In genomic region chr11:58292017-58292416, GRCh38 we compare ENCODE assay signal across 21 cellular contexts. TPM values are rescaled to one million over a fixed set of nuclear protein-coding genes. Genes with fewer than 3 reads are reported as not detected.
DNase-seq lines count a peak whose midpoint lies in the region; ATAC-seq, FAIRE-seq and TF ChIP-seq lines count a peak whose summit lies in the region.
"Had no signal": no experiment of that assay in that cellular context is flagged by ENCODE, and none has a peak within 500 bp of the region (broad histone marks: within the 10 kb centered on the region; RNA-seq: fewer than 3 reads in every experiment).

No MANE protein-coding gene starts in this region.

- H2BK12ac ChIP-seq in neuronal stem cell (ENCODE audit: low read length), result no peak overlapping the region

- no peak overlapping the region for H3K18ac ChIP-seq in IMR-90 (ENCODE audit: low read depth, low read length)
- peak overlapping the region; percentile 2 for H3K18ac ChIP-seq in neuronal stem cell (ENCODE audit: low read length)

- no peak overlapping the region for H3K14ac ChIP-seq in IMR-90 (replicated peaks; ENCODE audit: low read depth, low read length)
- no peak overlapping the region for H3K14ac ChIP-seq in neuronal stem cell (ENCODE audit: low read length)

- H3K27ac Mint-ChIP-seq in astrocyte (ENCODE audit: unreplicated experiment), result no peak overlapping the region
- H3K27ac Mint-ChIP-seq: CD8-positive, alpha-beta T cell; GM23338; HFFc6 had no signal

- H4K91ac ChIP-seq in IMR-90 (ENCODE audit: insufficient read depth, low read depth, low read length), result no peak overlapping the region; the same call in 1 of the 2 replicates
- H4K91ac ChIP-seq in neuronal stem cell (ENCODE audit: low read depth, low read length, poor library complexity), result no peak overlapping the region

- H3K27ac ChIP-seq in IMR-90 (ENCODE audit: insufficient read depth, low read length), result no peak overlapping the region
- H3K27ac ChIP-seq in astrocyte (ENCODE audit: low read depth, low read length), result no peak overlapping the region
- no peak overlapping the region for H3K27ac ChIP-seq in neuronal stem cell (replicated peaks; ENCODE audit: low read length)
- no peak overlapping the region for H3K27ac ChIP-seq in RWPE1
- H3K27ac ChIP-seq in mammary epithelial cell (ENCODE audit: insufficient read depth, low read depth, low read length), result no peak overlapping the region

- no peaks in the 10 kb centered on the region for H3K9me1 ChIP-seq in IMR-90 (ENCODE audit: insufficient read depth, low read length)

- H3K79me2 ChIP-seq in astrocyte (ENCODE audit: insufficient read depth, low read length) (no peaks in the 10 kb centered on the region), mammary epithelial cell (ENCODE audit: insufficient read depth, low read length) (no peaks in the 10 kb centered on the region)

- WGBS in IMR-90 (ENCODE audit: extremely low coverage in 2 of 2, insufficient read length in 1 of 2), 2 experiments, result 88% methylated on average over 20 of the region's 21 CpGs; no CpG with 5 or more reads in 1 of the 2 experiments
- no CpG with 5 or more reads among the region's 21 CpGs for WGBS in neuronal stem cell (ENCODE audit: extremely low coverage in 2 of 2, insufficient read length in 2 of 2, insufficient replicate concordance in 1 of 2), 2 donors
- WGBS in mammary epithelial cell (ENCODE audit: low coverage, missing lambda C conversion rate), result 97% methylated on average over 9 of the region's 21 CpGs

- no peak for FAIRE-seq in astrocyte (lab: Jason Lieb, UNC)
- FAIRE-seq: G401.6, GM19239, H54 had no signal

- H2BK5ac ChIP-seq in IMR-90 (ENCODE audit: low read depth, low read length, poor library complexity, severe bottlenecking) (no peak overlapping the region), neuronal stem cell (ENCODE audit: low read length) (no peak overlapping the region)

- no peak for TF ChIP-seq POLR2A in IMR-90 (IDR thresholded peaks at IDR 0.05; ENCODE audit: low read depth, low read length)

- H3K4me1 ChIP-seq in IMR-90 (ENCODE audit: control insufficient read depth, insufficient read depth, low read length), result no peaks in the 10 kb centered on the region; the same call in 1 of the 2 replicates
- H3K4me1 ChIP-seq in astrocyte (ENCODE audit: insufficient read depth, low read length), result no peaks in the 10 kb centered on the region
- H3K4me1 ChIP-seq in neuronal stem cell (ENCODE audit: control insufficient read depth in 2 of 2, insufficient read depth in 1 of 2, low read depth in 1 of 2, low read length in 2 of 2), result no peaks in the 10 kb centered on the region
- no peaks in the 10 kb centered on the region for H3K4me1 ChIP-seq in mammary epithelial cell (ENCODE audit: insufficient read depth, low read length)
- H3K4me1 ChIP-seq: Caco-2, HAP-1 had no signal

- H4K5ac ChIP-seq in IMR-90 (ENCODE audit: low read depth, low read length), result no peak overlapping the region

- H3K23ac ChIP-seq in IMR-90 (ENCODE audit: low read depth, low read length) (no peak overlapping the region), neuronal stem cell (ENCODE audit: low read depth, low read length, poor library complexity) (no peak overlapping the region)

- H3K27me3 Mint-ChIP-seq in astrocyte (ENCODE audit: low read depth, unreplicated experiment), result no peaks in the 10 kb centered on the region

- H3K36me3 ChIP-seq in IMR-90 (ENCODE audit: control insufficient read depth, insufficient read depth, low read length) (no peaks in the 10 kb centered on the region), astrocyte (ENCODE audit: insufficient read depth, low read length) (no peaks in the 10 kb centered on the region), neuronal stem cell (replicated peaks in 1 of 2; ENCODE audit: control insufficient read depth in 2 of 2, insufficient read depth in 2 of 2, low read length in 2 of 2) (no peaks in the 10 kb centered on the region), mammary epithelial cell (ENCODE audit: insufficient read depth, low read length) (no peaks in the 10 kb centered on the region)
- H3K36me3 ChIP-seq: HAP-1 had no signal

- no peak overlapping the region for H2BK120ac ChIP-seq in IMR-90 (ENCODE audit: low read depth, low read length)
- no peak overlapping the region for H2BK120ac ChIP-seq in neuronal stem cell (ENCODE audit: low read depth, low read length)

- H2AK5ac ChIP-seq in IMR-90 (ENCODE audit: low read depth, low read length), result peak overlapping the region; percentile 33; the same call in 1 of the 2 replicates
- H2AK5ac ChIP-seq in neuronal stem cell (ENCODE audit: low read depth, low read length), result no peak overlapping the region

- no peaks in the 10 kb centered on the region for H3K36me3 Mint-ChIP-seq in astrocyte (ENCODE audit: low read depth, unreplicated experiment)
- H3K36me3 Mint-ChIP-seq: CD4-positive, CD25-positive, alpha-beta regulatory T cell; CD8-positive, alpha-beta T cell had no signal

- H4K8ac ChIP-seq in IMR-90 (ENCODE audit: low read depth in 2 of 2, low read length in 2 of 2) (no peak overlapping the region), neuronal stem cell (ENCODE audit: low read depth, low read length) (no peak overlapping the region)

- H3K56ac ChIP-seq in IMR-90 (ENCODE audit: extremely low read depth, insufficient read depth, low read length), result no peak overlapping the region

- no peak for ATAC-seq in IMR-90 (ENCODE audit: low read depth)
- ATAC-seq: CD8-positive, alpha-beta T cell; GM23338 had no signal

- POLR2A ChIA-PET in IMR-90 (lab: Charles Lee; ENCODE audit: unreplicated experiment), result no interaction called here
- POLR2A ChIA-PET in RWPE1 (lab: Yijun Ruan, JAX; ENCODE audit: low non-redundant PET), result no interaction called here

- H3K9ac ChIP-seq in IMR-90 (ENCODE audit: low read depth, low read length), result no peak overlapping the region
- H3K9ac ChIP-seq in astrocyte (ENCODE audit: low read length), result no peak overlapping the region
- H3K9ac ChIP-seq in neuronal stem cell (ENCODE audit: low read depth, low read length, poor library complexity), result peak overlapping the region; percentile 66
- H3K9ac ChIP-seq in mammary epithelial cell (ENCODE audit: insufficient read depth, low read length), result no peak overlapping the region

- BruUV-seq in IMR-90 (replicated peaks; lab: Mats Ljungman, UMichigan) (no TSS peak), mammary epithelial cell (replicated peaks; lab: Mats Ljungman, UMichigan) (no TSS peak)

- no peak for TF ChIP-seq CTCF in IMR-90 (conservative IDR thresholded peaks at IDR 0.05; ENCODE audit: low read depth, low read length)
- no peak for TF ChIP-seq CTCF in astrocyte (IDR thresholded peaks at IDR 0.05; ENCODE audit: insufficient read depth, low read depth, low read length)
- no peak for TF ChIP-seq CTCF in RWPE1 (conservative IDR thresholded peaks at IDR 0.05; ENCODE audit: low read depth)
- no peak for TF ChIP-seq CTCF in mammary epithelial cell (conservative IDR thresholded peaks at IDR 0.05 in 1 of 2, IDR thresholded peaks at IDR 0.05 in 1 of 2; ENCODE audit: extremely low read depth in 1 of 2, insufficient read depth in 1 of 2, low read depth in 1 of 2, low read length in 2 of 2)

- H3K4ac ChIP-seq in IMR-90 (ENCODE audit: low read depth, low read length), result no peak overlapping the region
- H3K4ac ChIP-seq in neuronal stem cell (ENCODE audit: low read length), result no peak overlapping the region

- H3K4me3 ChIP-seq in IMR-90 (ENCODE audit: insufficient read depth, low read depth, low read length), result no peak overlapping the region
- H3K4me3 ChIP-seq in astrocyte (ENCODE audit: insufficient read depth, low read depth, low read length), result no peak overlapping the region
- peak overlapping the region in 1 of 2 donors; percentile 27 for H3K4me3 ChIP-seq in neuronal stem cell (ENCODE audit: low read length in 2 of 2)
- H3K4me3 ChIP-seq in mammary epithelial cell (replicated peaks in 1 of 3; ENCODE audit: insufficient read depth in 1 of 3, low read depth in 2 of 3, low read length in 3 of 3), result no peak overlapping the region
- H3K4me3 ChIP-seq: GM23338, HAP-1 had no signal

- H3K9me3 Mint-ChIP-seq in astrocyte (ENCODE audit: unreplicated experiment), result no peaks in the 10 kb centered on the region
- H3K9me3 Mint-ChIP-seq: CD8-positive, alpha-beta T cell; HFFc6 had no signal

- CTCF ChIA-PET in IMR-90 (lab: Yijun Ruan, JAX), result no interaction called here
- CTCF ChIA-PET in RWPE1 (lab: Yijun Ruan, JAX), result no interaction called here
- CTCF ChIA-PET in mammary epithelial cell (lab: Charles Lee; ENCODE audit: low non-redundant PET), result no interaction called here

- H3K4me2 ChIP-seq in IMR-90 (ENCODE audit: low read depth, low read length) (no peak overlapping the region), astrocyte (ENCODE audit: low read length) (no peak overlapping the region), neuronal stem cell (ENCODE audit: insufficient read depth, low read length, poor library complexity, severe bottlenecking) (no peak overlapping the region), mammary epithelial cell (ENCODE audit: insufficient read depth, low read depth, low read length) (no peak overlapping the region)
- H3K4me2 ChIP-seq: GM23338 had no signal

- no peak overlapping the region for H2AK9ac ChIP-seq in IMR-90 (replicated peaks; ENCODE audit: low read depth, low read length, poor library complexity)

- no peak overlapping the region for H2AFZ ChIP-seq in IMR-90 (replicated peaks; ENCODE audit: low read length, poor library complexity)
- H2AFZ ChIP-seq in astrocyte (ENCODE audit: low read depth, low read length), result no peak overlapping the region
- no peak overlapping the region for H2AFZ ChIP-seq in neuronal stem cell (ENCODE audit: low read length)
- no peak overlapping the region for H2AFZ ChIP-seq in mammary epithelial cell (ENCODE audit: low read depth, low read length)
- H2AFZ ChIP-seq: GM23338 had no signal

- no peak overlapping the region for H2BK15ac ChIP-seq in IMR-90 (ENCODE audit: low read depth, low read length)
- H2BK15ac ChIP-seq in neuronal stem cell (ENCODE audit: low read length), result no peak overlapping the region

- H3K27me3 ChIP-seq in IMR-90 (ENCODE audit: control insufficient read depth, insufficient read depth, low read length) (no peaks in the 10 kb centered on the region), astrocyte (ENCODE audit: insufficient read depth, low read length) (no peaks in the 10 kb centered on the region), neuronal stem cell (ENCODE audit: control insufficient read depth in 3 of 3, insufficient read depth in 3 of 3, low read depth in 1 of 3, low read length in 3 of 3) (no peaks in the 10 kb centered on the region), mammary epithelial cell (ENCODE audit: insufficient read depth, low read length) (no peaks in the 10 kb centered on the region)

- H3K79me1 ChIP-seq in IMR-90 (ENCODE audit: low read depth in 1 of 2, low read length in 2 of 2) (no peaks in the 10 kb centered on the region), neuronal stem cell (ENCODE audit: low read depth, low read length) (no peaks in the 10 kb centered on the region)

- in situ Hi-C loops in IMR-90 (cut with MboI; ENCODE audit: low sequenced_read_pairs), result no loop called here
- in situ Hi-C loops in mammary epithelial cell (cut with MboI; ENCODE audit: low sequenced_read_pairs in 2 of 2), result loop anchor here in 1 of 2 donors (25.0 kb wide), 1 partner anchor 430 kb away; no protein-coding TSS in a partner anchor

- H4K20me1 ChIP-seq in IMR-90 (ENCODE audit: insufficient read depth, low read length) (no peaks in the 10 kb centered on the region), astrocyte (ENCODE audit: insufficient read depth, low read length) (no peaks in the 10 kb centered on the region), mammary epithelial cell (ENCODE audit: insufficient read depth, low read length) (peaks cover 2% of the 10 kb centered on the region)

- peak overlapping the region; percentile 15 for H3K4me3 Mint-ChIP-seq in astrocyte (ENCODE audit: unreplicated experiment)
- H3K4me3 Mint-ChIP-seq: CD4-positive, CD25-positive, alpha-beta regulatory T cell; CD8-positive, alpha-beta T cell; GM23338; HFFc6 had no signal

- intact Hi-C loops in IMR-90 (cut with micrococcal nuclease) (no loop called here), mammary epithelial cell (cut with micrococcal nuclease) (no loop called here)

- peaks cover 5% of the 10 kb centered on the region for H3K4me1 Mint-ChIP-seq in astrocyte (ENCODE audit: low read depth, unreplicated experiment)
- H3K4me1 Mint-ChIP-seq: CD4-positive, CD25-positive, alpha-beta regulatory T cell; GM23338 had no signal

- dilution Hi-C loops in IMR-90 (cut with HindIII; ENCODE audit: low sequenced_read_pairs, unreplicated experiment) (no loop called here), mammary epithelial cell (cut with HindIII; ENCODE audit: low sequenced_read_pairs) (no loop called here)

- DNase-seq in IMR-90 (no peak), astrocyte (ENCODE audit: low read depth) (no peak), neuronal stem cell (ENCODE audit: low spot score) (no peak), RWPE1 (ENCODE audit: low spot score) (no peak), mammary epithelial cell (no peak)
- no peak for DNase-seq in effector CD8-positive, alpha-beta T cell (lab: John Stamatoyannopoulos, UW)
- DNase-seq: C1 segment of cervical spinal cord; Caco-2; CD4-positive, CD25-positive, alpha-beta regulatory T cell; CD8-positive, alpha-beta T cell; DMS153; DND-41; HFFc6 had no signal

- TF ChIP-seq RAD21 in IMR-90 (IDR thresholded peaks at IDR 0.05; ENCODE audit: low read length), result no peak

- H3K9me3 ChIP-seq in IMR-90 (ENCODE audit: control insufficient read depth, insufficient read depth, low read length) (peaks cover 2% of the 10 kb centered on the region), astrocyte (ENCODE audit: insufficient read depth, low read depth, low read length) (no peaks in the 10 kb centered on the region), neuronal stem cell (replicated peaks in 1 of 2; ENCODE audit: control insufficient read depth in 2 of 2, insufficient read depth in 1 of 2, low read depth in 1 of 2, low read length in 2 of 2) (no peaks in the 10 kb centered on the region), mammary epithelial cell (replicated peaks; ENCODE audit: insufficient read depth, low read length) (no peaks in the 10 kb centered on the region)
- H3K9me3 ChIP-seq: Caco-2, HAP-1 had no signal

- H2BK20ac ChIP-seq in IMR-90 (ENCODE audit: low read depth, low read length), result no peak overlapping the region

RNA-seq across cellular contexts. Expression of gene OR10W1, which starts 24.0 kb away (rescaled TPM):
- not detected in 2 replicates for total RNA-seq in IMR-90 (2012; rRNA removed)
- not detected in 2 replicates for polyA plus RNA-seq in IMR-90 (2012; rRNA removed)
- polyA plus RNA-seq in IMR-90 (2012; cell fraction: cytosol; rRNA removed), result not detected in 2 replicates
- 0.05 TPM in 1 of 2 replicates, not detected in the other for polyA plus RNA-seq in IMR-90 (2012; cell fraction: nucleus; rRNA removed; ENCODE audit: low replicate concordance)
- not detected in 2 replicates for total RNA-seq in astrocyte
- not detected for polyA plus RNA-seq in neuronal stem cell (2013, experiment 1 of 2)
- not detected for polyA plus RNA-seq in neuronal stem cell (2013, experiment 2 of 2)
- not detected for total RNA-seq in mammary epithelial cell
- not detected for polyA plus RNA-seq in mammary epithelial cell
- polyA minus RNA-seq in mammary epithelial cell, result not detected
- total RNA-seq: A172; A673; Caco-2; CD4-positive, CD25-positive, alpha-beta regulatory T cell; CD8-positive, alpha-beta T cell; GM23338; HFFc6 had no signal
- polyA plus RNA-seq: BJ; CD4-positive, CD25-positive, alpha-beta regulatory T cell; GM23338 had no signal
